ENCODE assay signal across 29 cellular contexts in genomic region chr17:81590121-81590520, GRCh38.
"Had no signal": no experiment of that assay in that cellular context is flagged by ENCODE, and none has a peak within 500 bp of the region (broad histone marks: within the 10 kb centered on the region; RNA-seq: fewer than 3 reads in every experiment).

No MANE protein-coding gene starts in this region.

- H3K4me1 ChIP-seq: body of pancreas, colonic mucosa, gastrocnemius medialis had no signal

- H3K27ac ChIP-seq: body of pancreas, colonic mucosa, epithelial cell of prostate, gastrocnemius medialis, heart left ventricle, hepatocyte, WERI-Rb-1 had no signal

- H3K27me3 ChIP-seq: body of pancreas, colonic mucosa, gastrocnemius medialis, heart left ventricle, hepatocyte had no signal

- H3K4me3 ChIP-seq: body of pancreas, colonic mucosa, gastrocnemius medialis, heart left ventricle, hepatocyte had no signal

- DNase-seq: activated B cell treated with CpG ODN at 0.5 μM for 24 hours; activated CD4-positive, alpha-beta T cell treated with anti-CD3 and anti-CD28 coated beads for 48 hours; activated CD4-positive, alpha-beta T cell treated with anti-CD3 and anti-CD28 coated beads, Interleukin-2, amount 50 U/mL, for 1 hour; activated CD4-positive, alpha-beta T cell treated with anti-CD3 and anti-CD28 coated beads, Interleukin-2, amount 50 U/mL, for 48 hours; activated CD8-positive, alpha-beta memory T cell treated with anti-CD3 and anti-CD28 coated beads for 24 hours; activated CD8-positive, alpha-beta T cell treated with anti-CD3 and anti-CD28 coated beads for 36 hours; activated effector memory CD4-positive, alpha-beta T cell treated with Interleukin-2 at 50 U/mL for 16 hours; activated gamma-delta T cell treated with Interleukin-2 at 50 U/mL for 16 hours; activated naive CD4-positive, alpha-beta T cell treated with anti-CD3 and anti-CD28 coated beads, Interleukin-2, amount 50 U/mL, for 16 hours; activated naive CD4-positive, alpha-beta T cell treated with Interleukin-2 at 50 U/mL for 16 hours; activated T-cell treated with anti-CD3 and anti-CD28 coated beads, Interleukin-2, amount 50 U/mL, for 4 hours; amniotic stem cell; anterior cingulate cortex; body of pancreas; caudate nucleus; cerebellar nuclear complex; colonic mucosa; effector CD8-positive, alpha-beta T cell; foreskin fibroblast; gastrocnemius medialis; glutamatergic neuron; T-helper 17 cell; T1000; WERI-Rb-1 had no signal

- ATAC-seq: activated CD4-positive, CD25-positive, alpha-beta regulatory T cell treated with anti-CD3 and anti-CD28 coated beads, Interleukin-2, amount 50 U/mL, for 24 hours; activated CD8-positive, alpha-beta T cell treated with anti-CD3 and anti-CD28 coated beads for 36 hours; activated T-cell treated with anti-CD3 and anti-CD28 coated beads, Interleukin-2, amount 50 U/mL, for 4 hours; activated T-helper 17 cell treated with anti-CD3 and anti-CD28 coated beads, Interleukin-2, amount 50 U/mL, for 72 hours; body of pancreas; gastrocnemius medialis; heart left ventricle; T-helper 17 cell had no signal

- H3K9me3 ChIP-seq: body of pancreas, colonic mucosa, gastrocnemius medialis, heart left ventricle had no signal
